Comparison of ENCODE assay signal across 8 cellular contexts in genomic region chr19:44111910-44112463, GRCh38. TPM values are rescaled to one million over a fixed set of nuclear protein-coding genes. Genes with fewer than 3 reads are reported as not detected.
DNase-seq lines count a peak whose midpoint lies in the region; ATAC-seq and TF ChIP-seq lines count a peak whose summit lies in the region.

No MANE protein-coding gene starts in this region.

- peak overlapping the region; percentile 97 for H3K4me2 ChIP-seq in GM23248 (ENCODE audit: unreplicated experiment)
- peak overlapping the region; percentile 90 for H3K4me2 ChIP-seq in fibroblast of lung (ENCODE audit: extremely low read depth, insufficient read depth, low read length)
- peak overlapping the region; percentile 35 for H3K4me2 ChIP-seq in parathyroid adenoma (ENCODE audit: low read length)

- peaks cover 21% of the 10 kb centered on the region; the same call in 1 of the 2 replicates for H3F3A ChIP-seq in GM23248 (ENCODE audit: insufficient read depth)

- TF ChIP-seq CTCF in AG04449 (IDR thresholded peaks at IDR 0.05; ENCODE audit: insufficient read depth, low read length, missing control alignments) (no peak), fibroblast of lung (conservative IDR thresholded peaks at IDR 0.05 in 1 of 2, IDR thresholded peaks at IDR 0.05 in 1 of 2; ENCODE audit: low read depth in 1 of 2, low read length in 2 of 2) (no peak), parathyroid adenoma (IDR thresholded peaks at IDR 0.05) (no peak)

- 8% methylated on average over 17 of the region's 17 CpGs for WGBS in GM23248 (ENCODE audit: low coverage in 1 of 2, low lambda C conversion rate in 2 of 2, missing lambda C conversion rate in 2 of 2), 2 experiments

- H3K79me2 ChIP-seq in GM23248 (ENCODE audit: insufficient read depth): peaks cover 33% of the 10 kb centered on the region
- H3K79me2 ChIP-seq in fibroblast of lung (ENCODE audit: control insufficient read depth, insufficient read depth, low read length): peaks cover 3% of the 10 kb centered on the region
- H3K79me2 ChIP-seq in parathyroid adenoma: peaks cover 3% of the 10 kb centered on the region

- H3K27ac ChIP-seq in GM23248 (peak overlapping the region; percentile 73), fibroblast of lung (ENCODE audit: insufficient read depth, low read length) (peak overlapping the region; percentile 85), parathyroid adenoma (no peak overlapping the region)

- POLR2A ChIA-PET in AG04449 (lab: Yijun Ruan, JAX): no interaction called here

- no peaks in the 10 kb centered on the region for H3K27me3 ChIP-seq in GM23248 (replicated peaks; ENCODE audit: insufficient read depth)
- no peaks in the 10 kb centered on the region for H3K27me3 ChIP-seq in fibroblast of lung (ENCODE audit: control insufficient read depth, insufficient read depth, low read length)
- H3K27me3 ChIP-seq in parathyroid adenoma (ENCODE audit: control insufficient read depth, insufficient read depth, low read length): no peaks in the 10 kb centered on the region

- H3K4me3 ChIP-seq in AG04449 (ENCODE audit: low read depth, low read length) (peak overlapping the region; percentile 87), GM23248 (peak overlapping the region; percentile 91), fibroblast of lung (replicated peaks in 1 of 4; ENCODE audit: control extremely low read depth in 1 of 4, insufficient read depth in 1 of 4, low read depth in 3 of 4, low read length in 4 of 4) (peak overlapping the region; percentile 77 to 99 (median 98)), parathyroid adenoma (ENCODE audit: low read depth, low read length) (peak overlapping the region; percentile 84)

- H3K4me1 ChIP-seq in GM23248 (ENCODE audit: insufficient read depth) (peaks cover 7% of the 10 kb centered on the region), fibroblast of lung (ENCODE audit: control insufficient read depth, extremely low read depth, insufficient read depth, low read length) (no peaks in the 10 kb centered on the region), parathyroid adenoma (no peaks in the 10 kb centered on the region)

- H3K36me3 ChIP-seq in GM23248 (ENCODE audit: low read depth) (peaks cover 28% of the 10 kb centered on the region), fibroblast of lung (ENCODE audit: control insufficient read depth, insufficient read depth, low read length) (peaks cover 2% of the 10 kb centered on the region), parathyroid adenoma (ENCODE audit: control insufficient read depth, insufficient read depth, low read length) (no peaks in the 10 kb centered on the region)

- H4K20me1 ChIP-seq in GM23248 (ENCODE audit: insufficient read depth): no peaks in the 10 kb centered on the region
- H4K20me1 ChIP-seq in fibroblast of lung (ENCODE audit: control insufficient read depth, extremely low read depth, insufficient read depth, low read length): no peaks in the 10 kb centered on the region

- in situ Hi-C loops in GM23248 (cut with MboI): no loop called here

- no peaks in the 10 kb centered on the region for H3K9me2 ChIP-seq in GM23248 (ENCODE audit: insufficient read depth)

- DNase-seq in AG04449 (ENCODE audit: low read depth, low spot score) (peak; percentile 73), GM23248 (peak; percentile 90), T1000 (lab: John Stamatoyannopoulos, UW) (peak; percentile 11), fibroblast of lung (ENCODE audit: low read depth in 2 of 2) (peak; percentile 92 to 94), LoVo (ENCODE audit: low spot score) (no peak)

- H3K9me3 ChIP-seq in GM23248 (ENCODE audit: low read depth) (no peaks in the 10 kb centered on the region), fibroblast of lung (ENCODE audit: control insufficient read depth, insufficient read depth, low read depth, low read length) (peaks cover 3% of the 10 kb centered on the region), parathyroid adenoma (ENCODE audit: control insufficient read depth, low read length) (no peaks in the 10 kb centered on the region)

- peak overlapping the region; percentile 94 for H3K9ac ChIP-seq in GM23248
- peak overlapping the region; percentile 29 for H3K9ac ChIP-seq in fibroblast of lung (ENCODE audit: insufficient read depth, low read length)
- H3K9ac ChIP-seq in parathyroid adenoma: no peak overlapping the region

- CTCF ChIA-PET in AG04449 (lab: Yijun Ruan, JAX): no interaction called here

- no peak for ATAC-seq in GM18909 (IDR thresholded peaks at IDR 0.05; ENCODE audit: poor library complexity, unreplicated experiment)
- ATAC-seq in HG02852 (IDR thresholded peaks at IDR 0.05; ENCODE audit: unreplicated experiment): no peak

- H2AFZ ChIP-seq in GM23248: peak overlapping the region; percentile 99
- H2AFZ ChIP-seq in fibroblast of lung (ENCODE audit: low read length): peak overlapping the region; percentile 61
- H2AFZ ChIP-seq in parathyroid adenoma: peak overlapping the region; percentile 90

RNA-seq across cellular contexts. Expression of gene ZNF225, which starts 1.2 kb away (rescaled TPM):
- total RNA-seq in GM23248 (2014; rRNA removed; shearing (Covaris generic)): 5.8 and 6.1 TPM in 2 replicates
- polyA plus RNA-seq in GM23248 (2016; fragmentation: Nextera tagmentation; extraction: Ambion mirVana) (3.2 and 4.3 TPM in 2 replicates), fibroblast of lung (2.2 and 3.1 TPM in 2 replicates)
- total RNA-seq in fibroblast of lung: 8.2 and 10.2 TPM in 2 replicates
- polyA plus RNA-seq in fibroblast of lung (2012): 2.5 and 3.8 TPM in 2 replicates
- polyA minus RNA-seq in fibroblast of lung (ENCODE audit: low replicate concordance): 0.22 TPM in 1 of 2 replicates, not detected in the other

RNA-seq across cellular contexts. Expression of gene ZNF224, which starts 17.8 kb away (rescaled TPM):
- 15.6 and 19.2 TPM in 2 replicates for total RNA-seq in GM23248 (2014; rRNA removed; shearing (Covaris generic))
- polyA plus RNA-seq in GM23248 (2016; fragmentation: Nextera tagmentation; extraction: Ambion mirVana) (9.4 and 11.7 TPM in 2 replicates), fibroblast of lung (8.8 and 12.4 TPM in 2 replicates)
- 31.1 and 37.0 TPM in 2 replicates for total RNA-seq in fibroblast of lung
- polyA plus RNA-seq in fibroblast of lung (2012): 5.6 and 7.2 TPM in 2 replicates
- polyA minus RNA-seq in fibroblast of lung (ENCODE audit: low replicate concordance): 0.90 and 11.2 TPM in 2 replicates

RNA-seq across cellular contexts. Expression of gene ZNF234, which starts 29.4 kb away (rescaled TPM):
- 6.5 and 8.1 TPM in 2 replicates for total RNA-seq in GM23248 (2014; rRNA removed; shearing (Covaris generic))
- polyA plus RNA-seq in GM23248 (2016; fragmentation: Nextera tagmentation; extraction: Ambion mirVana) (4.7 and 6.2 TPM in 2 replicates), fibroblast of lung (3.4 and 5.7 TPM in 2 replicates)
- total RNA-seq in fibroblast of lung: 13.9 and 15.9 TPM in 2 replicates
- polyA plus RNA-seq in fibroblast of lung (2012): 2.8 and 4.6 TPM in 2 replicates
- polyA minus RNA-seq in fibroblast of lung (ENCODE audit: low replicate concordance): 2.7 and 9.8 TPM in 2 replicates

RNA-seq across cellular contexts. Expression of gene ZNF284, which starts 40.0 kb away (rescaled TPM):
- 1.9 and 2.9 TPM in 2 replicates for total RNA-seq in GM23248 (2014; rRNA removed; shearing (Covaris generic))
- 1.9 and 2.0 TPM in 2 replicates for polyA plus RNA-seq in GM23248 (2016; fragmentation: Nextera tagmentation; extraction: Ambion mirVana)
- total RNA-seq in fibroblast of lung: 3.3 and 4.0 TPM in 2 replicates
- polyA plus RNA-seq in fibroblast of lung: 1.2 and 2.7 TPM in 2 replicates
- polyA plus RNA-seq in fibroblast of lung (2012): 0.74 and 1.7 TPM in 2 replicates
- 0.44 and 0.71 TPM in 2 replicates for polyA minus RNA-seq in fibroblast of lung (ENCODE audit: low replicate concordance)

RNA-seq across cellular contexts. Expression of gene ZNF226, which starts 52.9 kb away (rescaled TPM):
- 20.1 and 32.5 TPM in 2 replicates for total RNA-seq in GM23248 (2014; rRNA removed; shearing (Covaris generic))
- polyA plus RNA-seq in GM23248 (2016; fragmentation: Nextera tagmentation; extraction: Ambion mirVana) (27.1 and 30.3 TPM in 2 replicates), fibroblast of lung (18.8 and 21.4 TPM in 2 replicates)
- 17.5 and 30.7 TPM in 2 replicates for total RNA-seq in fibroblast of lung
- 20.9 and 23.1 TPM in 2 replicates for polyA plus RNA-seq in fibroblast of lung (2012)
- polyA minus RNA-seq in fibroblast of lung (ENCODE audit: low replicate concordance): 0.75 and 3.1 TPM in 2 replicates

Comparison
In these comparisons a context has a peak if more than half of its experiments do, and no peak if none do; other contexts are left out.
1. H3K4me2 ChIP-seq: peak in every context shown above with its lines; median percentile 97 in GM23248; 90 in fibroblast of lung; 35 in parathyroid adenoma.